ENCODE assay signal across 8 cellular contexts in genomic region chr5:141635646-141636045, GRCh38. TPM values are rescaled to one million over a fixed set of nuclear protein-coding genes. Genes with fewer than 3 reads are reported as not detected.
DNase-seq lines count a peak whose midpoint lies in the region; ATAC-seq and TF ChIP-seq lines count a peak whose summit lies in the region.

No MANE protein-coding gene starts in this region.

- H3K4me3 Mint-ChIP-seq in T-cell: peak overlapping the region; percentile 84 to 92 (median 91)

- TF ChIP-seq CTCF in GM12864 (IDR thresholded peaks at IDR 0.05; ENCODE audit: low read depth, low read length, missing control alignments) (no peak), fibroblast of lung (conservative IDR thresholded peaks at IDR 0.05 in 1 of 2, IDR thresholded peaks at IDR 0.05 in 1 of 2; ENCODE audit: low read depth in 1 of 2, low read length in 2 of 2) (no peak), sigmoid colon (IDR thresholded peaks at IDR 0.05) (no peak), body of pancreas (IDR thresholded peaks at IDR 0.05) (no peak)

- peaks cover 37% of the 10 kb centered on the region for H3K79me2 ChIP-seq in fibroblast of lung (ENCODE audit: control insufficient read depth, insufficient read depth, low read length)

- H3K4me1 Mint-ChIP-seq in T-cell: peaks cover 44 to 48% (median 44%) of the 10 kb centered on the region in 3 donors

- no peak for DNase-seq in GM12864 (ENCODE audit: low read depth)
- no peak for DNase-seq in T-cell
- no peak for DNase-seq in fibroblast of lung (ENCODE audit: low read depth in 2 of 2)
- DNase-seq in sigmoid colon: no peak
- DNase-seq in globus pallidus (ENCODE audit: low spot score): no peak
- no peak for DNase-seq in body of pancreas
- DNase-seq in NCI-H82 treated with DMSO at 0.1 percent for 48 hours (lab: John Stamatoyannopoulos, UW; ENCODE audit: unreplicated experiment): no peak
- DNase-seq in DMS53 treated with DMSO at 0.1 percent for 48 hours (lab: John Stamatoyannopoulos, UW; ENCODE audit: unreplicated experiment): no peak

- no peaks in the 10 kb centered on the region for H3K27me3 Mint-ChIP-seq in T-cell

- H3K27ac ChIP-seq in fibroblast of lung (ENCODE audit: insufficient read depth, low read length): no peak overlapping the region
- peak overlapping the region in 2 of 4 donors; percentile 76 to 84 for H3K27ac ChIP-seq in sigmoid colon
- H3K27ac ChIP-seq in body of pancreas: no peak overlapping the region

- no peak for TF ChIP-seq EP300 in sigmoid colon (IDR thresholded peaks at IDR 0.05)

- TF ChIP-seq POLR2A in sigmoid colon (IDR thresholded peaks at IDR 0.05): no peak
- no peak for TF ChIP-seq POLR2A in body of pancreas (IDR thresholded peaks at IDR 0.05)

- H2AFZ ChIP-seq in fibroblast of lung (ENCODE audit: low read length): no peak overlapping the region

- H3K4me1 ChIP-seq in fibroblast of lung (ENCODE audit: control insufficient read depth, extremely low read depth, insufficient read depth, low read length) (peaks cover 2% of the 10 kb centered on the region), sigmoid colon (peaks cover 0 to 42% (median 30%) of the 10 kb centered on the region in 4 donors), body of pancreas (peaks cover 34% of the 10 kb centered on the region)

- H3K4me3 ChIP-seq in GM12864 (ENCODE audit: low read depth, low read length) (peak overlapping the region; percentile 85), fibroblast of lung (replicated peaks in 1 of 4; ENCODE audit: control extremely low read depth in 1 of 4, insufficient read depth in 1 of 4, low read depth in 3 of 4, low read length in 4 of 4) (peak overlapping the region; percentile 89 to 99 (median 96)), sigmoid colon (peak overlapping the region; percentile 72 to 88 (median 80)), body of pancreas (no peak overlapping the region)

- H3K9me3 ChIP-seq in fibroblast of lung (ENCODE audit: control insufficient read depth, insufficient read depth, low read depth, low read length): no peaks in the 10 kb centered on the region
- H3K9me3 ChIP-seq in sigmoid colon: no peaks in the 10 kb centered on the region
- H3K9me3 ChIP-seq in body of pancreas: no peaks in the 10 kb centered on the region

- H3K36me3 Mint-ChIP-seq in T-cell: peaks cover 5% of the 10 kb centered on the region

- H3K27ac Mint-ChIP-seq in T-cell: peak overlapping the region in 1 of 2 donors; percentile 79

- intact Hi-C loops in sigmoid colon (cut with DNase I) (loop anchor here (1.0 kb wide), 1 partner anchor 16 kb away; no protein-coding TSS in a partner anchor), body of pancreas (cut with DNase I) (no loop called here)

- no peak overlapping the region for H3K9ac ChIP-seq in fibroblast of lung (ENCODE audit: insufficient read depth, low read length)

- ATAC-seq in T-cell (replicated peaks in 1 of 4) (no peak), body of pancreas (no peak)

- no peaks in the 10 kb centered on the region for H3K9me3 Mint-ChIP-seq in T-cell

- POLR2A ChIA-PET in T-cell (lab: Charles Lee): interaction anchor here (0.7 to 2.0 kb wide), 2 partner anchors 17 to 19 kb away, joined by 4 to 5 read pairs; partner anchors contain the start of gene DIAPH1 (in 1 of the 2)

- peak overlapping the region; percentile 92 for H3K4me2 ChIP-seq in fibroblast of lung (ENCODE audit: extremely low read depth, insufficient read depth, low read length)

- H3K36me3 ChIP-seq in fibroblast of lung (ENCODE audit: control insufficient read depth, insufficient read depth, low read length) (peaks cover 2% of the 10 kb centered on the region), sigmoid colon (peaks cover 0 to under 1% (median 0%) of the 10 kb centered on the region in 4 donors), body of pancreas (replicated peaks in 1 of 2; ENCODE audit: insufficient read depth in 1 of 2, low read depth in 2 of 2) (no peaks in the 10 kb centered on the region)

- 50 to 69% methylated on average over 7 of the region's 7 CpGs for WGBS in sigmoid colon, 2 donors
- WGBS in body of pancreas, 2 donors: 50 to 52% methylated on average over 7 of the region's 7 CpGs

- no peaks in the 10 kb centered on the region for H4K20me1 ChIP-seq in fibroblast of lung (ENCODE audit: control insufficient read depth, extremely low read depth, insufficient read depth, low read length)

- H3K27me3 ChIP-seq in fibroblast of lung (ENCODE audit: control insufficient read depth, insufficient read depth, low read length) (no peaks in the 10 kb centered on the region), sigmoid colon (peaks cover 0 to 17% (median 7%) of the 10 kb centered on the region in 3 donors), body of pancreas (no peaks in the 10 kb centered on the region)

- CTCF ChIA-PET in T-cell (lab: Charles Lee): interaction anchor here in 1 of 2 donors (0.5 to 6.1 kb wide), 6 partner anchors 16 to 315 kb away, joined by 3 to 62 read pairs (median 20); partner anchors contain the start of genes DIAPH1, FCHSD1 and TAF7

RNA-seq across cellular contexts. Expression of gene HDAC3, which starts 1.0 kb away (rescaled TPM):
- 10 to 100 TPM; 68.5 to 78.5 (median 73.8) TPM for total RNA-seq in T-cell
- 45.7 and 56.8 TPM in 2 replicates for total RNA-seq in fibroblast of lung
- polyA plus RNA-seq in fibroblast of lung: 67.9 and 69.6 TPM in 2 replicates
- polyA plus RNA-seq in fibroblast of lung (2012): 44.2 and 46.9 TPM in 2 replicates
- polyA minus RNA-seq in fibroblast of lung (ENCODE audit: low replicate concordance): 90.6 and 135 TPM in 2 replicates
- total RNA-seq in sigmoid colon: 10 to 100 TPM; 32.4 to 51.5 (median 38.2) TPM
- 10 to 100 TPM; 33.0 to 51.1 (median 37.7) TPM for polyA plus RNA-seq in sigmoid colon
- total RNA-seq in body of pancreas: 10 to 100 TPM; 42.8 to 63.8 TPM

RNA-seq across cellular contexts. Expression of gene RELL2, which starts 1.2 kb away (rescaled TPM):
- total RNA-seq in T-cell: 10 to 100 TPM; 15.3 to 30.7 (median 26.0) TPM
- total RNA-seq in fibroblast of lung: 2.6 and 3.0 TPM in 2 replicates
- polyA plus RNA-seq in fibroblast of lung: 3.7 and 4.0 TPM in 2 replicates
- 2.4 and 3.0 TPM in 2 replicates for polyA plus RNA-seq in fibroblast of lung (2012)
- polyA minus RNA-seq in fibroblast of lung (ENCODE audit: low replicate concordance): 1.0 and 3.5 TPM in 2 replicates
- total RNA-seq in sigmoid colon: 1 to 10 TPM in 3 of 4 donors, under 1 TPM in 1; 0.99 to 6.1 (median 2.1) TPM
- polyA plus RNA-seq in sigmoid colon: 10 to 100 TPM in 1 of 3 donors, 1 to 10 TPM in 2; 2.4 to 10.5 (median 3.5) TPM
- 1 to 10 TPM; 2.9 to 8.9 TPM for total RNA-seq in body of pancreas

RNA-seq across cellular contexts. Expression of gene FCHSD1, which starts 15.6 kb away (rescaled TPM):
- total RNA-seq in T-cell (100 to 1,000 TPM in 3 of 5 donors, 10 to 100 TPM in 2; 68.5 to 103 (median 101) TPM), fibroblast of lung (15.4 and 25.6 TPM in 2 replicates), sigmoid colon (10 to 100 TPM; 12.1 to 31.3 (median 20.3) TPM), body of pancreas (10 to 100 TPM; 34.8 to 40.9 TPM)
- polyA plus RNA-seq in fibroblast of lung (13.5 and 19.1 TPM in 2 replicates), sigmoid colon (10 to 100 TPM in 1 of 3 donors, 1 to 10 TPM in 2; 3.0 to 22.6 (median 4.4) TPM)
- polyA plus RNA-seq in fibroblast of lung (2012): 18.9 and 21.1 TPM in 2 replicates
- 17.7 and 18.3 TPM in 2 replicates for polyA minus RNA-seq in fibroblast of lung (ENCODE audit: low replicate concordance)

RNA-seq across cellular contexts. Expression of gene DIAPH1, which starts 16.8 kb away (rescaled TPM):
- total RNA-seq in T-cell (100 to 1,000 TPM; 190 to 271 (median 211) TPM), fibroblast of lung (17.2 and 21.1 TPM in 2 replicates), sigmoid colon (10 to 100 TPM; 14.4 to 26.9 (median 19.8) TPM), body of pancreas (10 to 100 TPM; 28.3 to 47.0 TPM)
- polyA plus RNA-seq in fibroblast of lung (30.9 and 59.5 TPM in 2 replicates), sigmoid colon (100 to 1,000 TPM in 1 of 3 donors, 10 to 100 TPM in 2; 54.1 to 105 (median 78.0) TPM)
- 41.4 and 57.3 TPM in 2 replicates for polyA plus RNA-seq in fibroblast of lung (2012)
- polyA minus RNA-seq in fibroblast of lung (ENCODE audit: low replicate concordance): 127 and 180 TPM in 2 replicates

RNA-seq across cellular contexts. Expression of gene ARAP3, which starts 46.4 kb away (rescaled TPM):
- 10 to 100 TPM in 3 of 5 donors, 1 to 10 TPM in 2; 1.2 to 25.6 (median 20.5) TPM for total RNA-seq in T-cell
- 2.6 and 3.8 TPM in 2 replicates for total RNA-seq in fibroblast of lung
- polyA plus RNA-seq in fibroblast of lung: 2.5 and 2.9 TPM in 2 replicates
- polyA plus RNA-seq in fibroblast of lung (2012): 5.2 and 6.8 TPM in 2 replicates
- 11.4 and 25.4 TPM in 2 replicates for polyA minus RNA-seq in fibroblast of lung (ENCODE audit: low replicate concordance)
- 1 to 10 TPM; 3.3 to 7.8 (median 3.8) TPM for total RNA-seq in sigmoid colon
- polyA plus RNA-seq in sigmoid colon: 1 to 10 TPM; 1.2 to 7.0 (median 2.4) TPM
- total RNA-seq in body of pancreas: 1 to 10 TPM; 3.9 to 4.6 TPM

Comparison
In these comparisons a context has a peak if more than half of its experiments do, and no peak if none do; other contexts are left out.
1. H3K4me3 ChIP-seq: peak in GM12864 (single experiment), fibroblast of lung (4 of 4) and sigmoid colon (4 of 4); none in body of pancreas (0 of 2).